ENCODE assay signal across 30 cellular contexts in the genomic region with DNA sequence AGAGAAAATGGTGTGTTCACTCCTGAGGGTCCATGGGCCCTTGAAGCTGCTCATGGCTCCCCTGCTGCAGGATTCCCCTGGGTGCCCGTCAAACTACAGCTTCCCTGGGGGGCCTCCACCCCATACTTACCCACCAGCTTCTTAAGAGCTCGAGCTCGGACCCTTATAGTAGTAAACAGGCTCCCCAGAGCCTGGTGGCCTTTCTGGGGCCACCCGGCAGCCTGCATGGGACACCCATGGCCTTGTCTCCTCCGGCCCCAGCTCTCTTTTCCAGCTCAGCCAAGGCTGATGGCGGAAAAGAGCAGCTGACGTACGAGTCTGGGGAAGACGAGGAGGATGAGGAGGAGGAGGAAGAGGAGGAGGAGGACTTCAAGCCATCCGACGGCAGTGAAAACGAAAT. TPM values are rescaled to one million over a fixed set of nuclear protein-coding genes. Genes with fewer than 3 reads are reported as not detected.
DNase-seq lines count a peak whose midpoint lies in the region; ATAC-seq, FAIRE-seq and TF ChIP-seq lines count a peak whose summit lies in the region.
"Had no signal": no experiment of that assay in that cellular context is flagged by ENCODE, and none has a peak within 500 bp of the region (broad histone marks: within the 10 kb centered on the region; RNA-seq: fewer than 3 reads in every experiment).

No MANE protein-coding gene starts in this region.

- ATAC-seq in activated CD8-positive, alpha-beta T cell treated with anti-CD3 and anti-CD28 coated beads for 36 hours = no peak
- ATAC-seq in natural killer cell = no peak
- ATAC-seq: effector memory CD8-positive, alpha-beta T cell; HCT116; left lung had no signal

- H3K27me3 ChIP-seq in HL-60 (ENCODE audit: insufficient read depth, poor library complexity, severe bottlenecking) = no peaks in the 10 kb centered on the region
- H3K27me3 ChIP-seq: left lung, Peyer's patch, right atrium auricular region, testis had no signal

- peaks cover 7% of the 10 kb centered on the region for H3K36me3 Mint-ChIP-seq in activated naive CD4-positive, alpha-beta T cell treated with anti-CD3 and anti-CD28 coated beads, Interleukin-2, amount 50 U/mL, for 24 hours
- H3K36me3 Mint-ChIP-seq in activated CD8-positive, alpha-beta T cell treated with anti-CD3 and anti-CD28 coated beads for 36 hours (ENCODE audit: low read depth) = peaks cover 37% of the 10 kb centered on the region
- H3K36me3 Mint-ChIP-seq in natural killer cell = no peaks in the 10 kb centered on the region

- intact Hi-C loops in activated CD8-positive, alpha-beta T cell treated with anti-CD3 and anti-CD28 coated beads for 36 hours (cut with micrococcal nuclease) = no loop called here
- intact Hi-C loops in kidney (cut with DNase I) = no loop called here
- intact Hi-C loops in natural killer cell (cut with micrococcal nuclease) = no loop called here

- no peaks in the 10 kb centered on the region for H3K4me1 ChIP-seq in kidney (ENCODE audit: control insufficient read depth in 1 of 2, insufficient read depth in 1 of 2, low read depth in 1 of 2, low read length in 2 of 2)

- peak overlapping the region; percentile 77 for H3K27ac ChIP-seq in HL-60 (replicated peaks)
- H3K27ac ChIP-seq in kidney (ENCODE audit: low read depth in 2 of 2, low read length in 2 of 2) = no peak overlapping the region
- H3K27ac ChIP-seq: left lung, testis had no signal

- POLR2A ChIA-PET in activated CD8-positive, alpha-beta T cell treated with anti-CD3 and anti-CD28 coated beads for 36 hours (lab: Charles Lee) = interaction anchor here (1.0 to 1.5 kb wide), 3 partner anchors 10 to 75 kb away, joined by 3 read pairs; no protein-coding TSS in a partner anchor

- TF ChIP-seq CTCF in HL-60 (IDR thresholded peaks at IDR 0.05; ENCODE audit: insufficient read depth, low read length) = no peak
- no peak for TF ChIP-seq CTCF in activated CD8-positive, alpha-beta T cell treated with anti-CD3 and anti-CD28 coated beads for 36 hours (IDR thresholded peaks at IDR 0.05)
- TF ChIP-seq CTCF in kidney (IDR thresholded peaks at IDR 0.05; ENCODE audit: borderline replicate concordance, extremely low read depth, insufficient read depth) = no peak
- no peak for TF ChIP-seq CTCF in natural killer cell (IDR thresholded peaks at IDR 0.05)

- peak overlapping the region; percentile 55 for H3K27ac Mint-ChIP-seq in activated naive CD4-positive, alpha-beta T cell treated with anti-CD3 and anti-CD28 coated beads, Interleukin-2, amount 50 U/mL, for 24 hours
- H3K27ac Mint-ChIP-seq in activated CD8-positive, alpha-beta T cell treated with anti-CD3 and anti-CD28 coated beads for 36 hours = peak overlapping the region; percentile 60
- H3K27ac Mint-ChIP-seq in natural killer cell = no peak overlapping the region
- H3K27ac Mint-ChIP-seq: activated B cell treated with CpG ODN at 0.5 μM for 24 hours had no signal

- FAIRE-seq in kidney (lab: Jason Lieb, UNC) = no peak
- FAIRE-seq: astrocyte, islet of Langerhans, small intestine had no signal

- peaks cover 50% of the 10 kb centered on the region for H3K4me1 Mint-ChIP-seq in activated naive CD4-positive, alpha-beta T cell treated with anti-CD3 and anti-CD28 coated beads, Interleukin-2, amount 50 U/mL, for 24 hours
- peaks cover 53% of the 10 kb centered on the region for H3K4me1 Mint-ChIP-seq in activated CD8-positive, alpha-beta T cell treated with anti-CD3 and anti-CD28 coated beads for 36 hours (ENCODE audit: low read depth)
- H3K4me1 Mint-ChIP-seq in natural killer cell = peaks cover 25 to 34% of the 10 kb centered on the region in 2 donors

- H3K27me3 Mint-ChIP-seq in activated naive CD4-positive, alpha-beta T cell treated with anti-CD3 and anti-CD28 coated beads, Interleukin-2, amount 50 U/mL, for 24 hours = no peaks in the 10 kb centered on the region
- H3K27me3 Mint-ChIP-seq in activated CD8-positive, alpha-beta T cell treated with anti-CD3 and anti-CD28 coated beads for 36 hours = no peaks in the 10 kb centered on the region
- no peaks in the 10 kb centered on the region for H3K27me3 Mint-ChIP-seq in natural killer cell (ENCODE audit: low read depth in 2 of 2)
- H3K27me3 Mint-ChIP-seq: activated B cell treated with CpG ODN at 0.5 μM for 24 hours; CD4-positive, alpha-beta memory T cell; effector memory CD8-positive, alpha-beta T cell had no signal

- CTCF ChIA-PET in activated CD8-positive, alpha-beta T cell treated with anti-CD3 and anti-CD28 coated beads for 36 hours (lab: Charles Lee) = interaction anchor here (1.0 to 3.5 kb wide), 4 partner anchors 9 to 90 kb away, joined by 3 to 19 read pairs (median 4); no protein-coding TSS in a partner anchor

- H3K4me3 ChIP-seq in HL-60 (replicated peaks; ENCODE audit: insufficient read depth, low read length) (no peak overlapping the region), kidney (ENCODE audit: low read length in 2 of 2) (no peak overlapping the region)
- H3K4me3 ChIP-seq: left lung, Peyer's patch, right atrium auricular region, testis had no signal

- H3K4me3 Mint-ChIP-seq in activated naive CD4-positive, alpha-beta T cell treated with anti-CD3 and anti-CD28 coated beads, Interleukin-2, amount 50 U/mL, for 24 hours = peak overlapping the region; percentile 23
- H3K4me3 Mint-ChIP-seq in activated CD8-positive, alpha-beta T cell treated with anti-CD3 and anti-CD28 coated beads for 36 hours = no peak overlapping the region
- H3K4me3 Mint-ChIP-seq in natural killer cell = no peak overlapping the region
- H3K4me3 Mint-ChIP-seq: activated B cell treated with CpG ODN at 0.5 μM for 24 hours; activated T-cell treated with anti-CD3 and anti-CD28 coated beads, Interleukin-2, amount 50 U/mL, for 4 hours; CD4-positive, alpha-beta memory T cell; effector memory CD8-positive, alpha-beta T cell had no signal

- H3K36me3 ChIP-seq in kidney (ENCODE audit: control insufficient read depth in 1 of 2, insufficient read depth in 2 of 2, low read length in 2 of 2) = peaks cover 12 to 33% of the 10 kb centered on the region in 2 donors

- no peaks in the 10 kb centered on the region for H3K9me3 ChIP-seq in kidney (ENCODE audit: control insufficient read depth in 1 of 2, low read length in 2 of 2)
- H3K9me3 ChIP-seq: left lung, Peyer's patch, right atrium auricular region, testis had no signal

- H3K9me3 Mint-ChIP-seq in activated naive CD4-positive, alpha-beta T cell treated with anti-CD3 and anti-CD28 coated beads, Interleukin-2, amount 50 U/mL, for 24 hours = no peaks in the 10 kb centered on the region
- no peaks in the 10 kb centered on the region for H3K9me3 Mint-ChIP-seq in activated CD8-positive, alpha-beta T cell treated with anti-CD3 and anti-CD28 coated beads for 36 hours
- no peaks in the 10 kb centered on the region for H3K9me3 Mint-ChIP-seq in natural killer cell
- H3K9me3 Mint-ChIP-seq: activated B cell treated with CpG ODN at 0.5 μM for 24 hours; activated T-cell treated with anti-CD3 and anti-CD28 coated beads, Interleukin-2, amount 50 U/mL, for 4 hours; CD4-positive, alpha-beta memory T cell; effector memory CD8-positive, alpha-beta T cell had no signal

- DNase-seq in activated naive CD4-positive, alpha-beta T cell treated with anti-CD3 and anti-CD28 coated beads, Interleukin-2, amount 50 U/mL, for 16 hours = no peak
- DNase-seq in HL-60 (ENCODE audit: low read depth in 1 of 2, low spot score in 1 of 2) (no peak), kidney (peak; percentile 15), hippocampal formation (lab: John Stamatoyannopoulos, UW) (no peak), NCI-H1092 treated with DMSO at 0.1 percent for 48 hours (lab: John Stamatoyannopoulos, UW) (no peak), natural killer cell (no peak)
- no peak for DNase-seq in activated CD8-positive, alpha-beta T cell treated with anti-CD3 and anti-CD28 coated beads for 36 hours
- DNase-seq: activated B cell treated with CpG ODN at 0.5 μM for 24 hours; activated T-cell treated with anti-CD3 and anti-CD28 coated beads, Interleukin-2, amount 50 U/mL, for 4 hours; CD4-positive, alpha-beta memory T cell; cortex of kidney; effector memory CD8-positive, alpha-beta T cell; erythroblast; foreskin fibroblast; IMR-90; mesendoderm; NCI-H1092; NCI-H187; NCI-H2171; NCI-H82; SHP77 treated with DMSO at 0.1 percent for 48 hours; testis had no signal

- H3K9ac ChIP-seq in kidney (ENCODE audit: low read length in 2 of 2) = no peak overlapping the region

RNA-seq across cellular contexts. Expression of a gene that starts 4.2 kb away (rescaled TPM):
- total RNA-seq in activated CD8-positive, alpha-beta T cell treated with anti-CD3 and anti-CD28 coated beads for 36 hours = 1 to 10 TPM; 2.9 to 3.0 TPM
- 1.0 TPM for total RNA-seq in kidney
- polyA plus RNA-seq in kidney (ENCODE audit: insufficient read depth, low read depth, low replicate concordance) = 16.7 TPM
- total RNA-seq in natural killer cell = under 1 TPM; 0.18 to 0.68 (median 0.42) TPM

RNA-seq across cellular contexts. Expression of a gene that starts 26.8 kb away (rescaled TPM):
- 10 to 100 TPM; 87.6 to 95.3 TPM for total RNA-seq in activated CD8-positive, alpha-beta T cell treated with anti-CD3 and anti-CD28 coated beads for 36 hours
- 47.7 TPM for total RNA-seq in kidney
- 38.0 TPM for polyA plus RNA-seq in kidney (ENCODE audit: insufficient read depth, low read depth, low replicate concordance)
- 10 to 100 TPM; 52.6 to 69.2 (median 60.4) TPM for total RNA-seq in natural killer cell

Comparison
In these comparisons a context has a peak if more than half of its experiments do, and no peak if none do; other contexts are left out.
1. H3K27ac Mint-ChIP-seq: peak in activated naive CD4-positive, alpha-beta T cell treated with anti-CD3 and anti-CD28 coated beads, Interleukin-2, amount 50 U/mL, for 24 hours (single experiment) and activated CD8-positive, alpha-beta T cell treated with anti-CD3 and anti-CD28 coated beads for 36 hours (single experiment); none in natural killer cell (0 of 2).